1 cellular context compared by ENCODE assay signal in the genomic region with DNA sequence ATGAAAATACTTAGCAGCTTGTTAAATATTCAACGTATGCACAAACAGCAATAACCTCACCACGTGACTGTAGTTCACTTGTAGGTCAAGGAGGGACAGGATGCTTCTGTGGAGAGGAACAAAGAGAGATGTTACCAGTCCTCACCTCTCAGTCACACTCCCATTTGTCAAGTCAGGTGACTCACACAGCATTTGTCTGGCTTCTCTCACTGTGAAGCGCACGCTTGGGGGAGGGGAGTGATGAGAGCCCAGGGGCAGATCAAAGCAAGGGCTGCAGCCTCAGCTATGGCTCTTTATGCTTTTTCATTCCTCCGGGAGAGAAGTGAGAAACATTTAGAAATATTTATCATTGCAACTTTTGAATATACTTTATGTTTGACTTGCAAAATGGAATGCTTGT.
A peak's percentile ranks its signal among the peaks of the same experiment; 100 is the strongest.
TF ChIP-seq lines count a peak whose summit lies in the region.

No MANE protein-coding gene starts in this region.

TF ChIP-seq in HEK293, 187 proteins besides CTCF, POLR2A, EP300 and RAD21 (continued from another document):
- TF ChIP-seq, protein P1, sequence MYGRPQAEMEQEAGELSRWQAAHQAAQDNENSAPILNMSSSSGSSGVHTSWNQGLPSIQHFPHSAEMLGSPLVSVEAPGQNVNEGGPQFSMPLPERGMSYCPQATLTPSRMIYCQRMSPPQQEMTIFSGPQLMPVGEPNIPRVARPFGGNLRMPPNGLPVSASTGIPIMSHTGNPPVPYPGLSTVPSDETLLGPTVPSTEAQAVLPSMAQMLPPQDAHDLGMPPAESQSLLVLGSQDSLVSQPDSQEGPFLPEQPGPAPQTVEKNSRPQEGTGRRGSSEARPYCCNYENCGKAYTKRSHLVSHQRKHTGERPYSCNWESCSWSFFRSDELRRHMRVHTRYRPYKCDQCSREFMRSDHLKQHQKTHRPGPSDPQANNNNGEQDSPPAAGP (tag by site-specific recombination; IDR thresholded peaks at IDR 0.05) = peak; percentile 77
- no peak for TF ChIP-seq ZNF202 (tag by site-specific recombination; IDR thresholded peaks at IDR 0.05; ENCODE audit: borderline replicate concordance)
- no peak for TF ChIP-seq ZNF266 (tag by site-specific recombination; IDR thresholded peaks at IDR 0.05; ENCODE audit: low read depth)
- no peak for TF ChIP-seq ZNF654 (tag by site-specific recombination; IDR thresholded peaks at IDR 0.05; ENCODE audit: low read depth)
- TF ChIP-seq ZNF660 (tag by site-specific recombination; IDR thresholded peaks at IDR 0.05) = peak; percentile 46; the same call in 1 of the 2 replicates
- TF ChIP-seq, protein P2, sequence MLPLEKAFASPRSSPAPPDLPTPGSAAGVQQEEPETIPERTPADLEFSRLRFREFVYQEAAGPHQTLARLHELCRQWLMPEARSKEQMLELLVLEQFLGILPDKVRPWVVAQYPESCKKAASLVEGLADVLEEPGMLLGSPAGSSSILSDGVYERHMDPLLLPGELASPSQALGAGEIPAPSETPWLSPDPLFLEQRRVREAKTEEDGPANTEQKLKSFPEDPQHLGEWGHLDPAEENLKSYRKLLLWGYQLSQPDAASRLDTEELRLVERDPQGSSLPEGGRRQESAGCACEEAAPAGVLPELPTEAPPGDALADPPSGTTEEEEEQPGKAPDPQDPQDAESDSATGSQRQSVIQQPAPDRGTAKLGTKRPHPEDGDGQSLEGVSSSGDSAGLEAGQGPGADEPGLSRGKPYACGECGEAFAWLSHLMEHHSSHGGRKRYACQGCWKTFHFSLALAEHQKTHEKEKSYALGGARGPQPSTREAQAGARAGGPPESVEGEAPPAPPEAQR (tag by site-specific recombination; IDR thresholded peaks at IDR 0.05) = no peak
- TF ChIP-seq, protein P3, sequence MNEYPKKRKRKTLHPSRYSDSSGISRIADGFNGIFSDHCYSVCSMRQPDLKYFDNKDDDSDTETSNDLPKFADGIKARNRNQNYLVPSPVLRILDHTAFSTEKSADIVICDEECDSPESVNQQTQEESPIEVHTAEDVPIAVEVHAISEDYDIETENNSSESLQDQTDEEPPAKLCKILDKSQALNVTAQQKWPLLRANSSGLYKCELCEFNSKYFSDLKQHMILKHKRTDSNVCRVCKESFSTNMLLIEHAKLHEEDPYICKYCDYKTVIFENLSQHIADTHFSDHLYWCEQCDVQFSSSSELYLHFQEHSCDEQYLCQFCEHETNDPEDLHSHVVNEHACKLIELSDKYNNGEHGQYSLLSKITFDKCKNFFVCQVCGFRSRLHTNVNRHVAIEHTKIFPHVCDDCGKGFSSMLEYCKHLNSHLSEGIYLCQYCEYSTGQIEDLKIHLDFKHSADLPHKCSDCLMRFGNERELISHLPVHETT (tag by site-specific recombination; IDR thresholded peaks at IDR 0.05) = 0 out of 2 replicates have a peak, but pooled peaks have one; percentile 31
- TF ChIP-seq ZNF121 (tag by site-specific recombination; IDR thresholded peaks at IDR 0.05) = no peak
- TF ChIP-seq, protein P4, sequence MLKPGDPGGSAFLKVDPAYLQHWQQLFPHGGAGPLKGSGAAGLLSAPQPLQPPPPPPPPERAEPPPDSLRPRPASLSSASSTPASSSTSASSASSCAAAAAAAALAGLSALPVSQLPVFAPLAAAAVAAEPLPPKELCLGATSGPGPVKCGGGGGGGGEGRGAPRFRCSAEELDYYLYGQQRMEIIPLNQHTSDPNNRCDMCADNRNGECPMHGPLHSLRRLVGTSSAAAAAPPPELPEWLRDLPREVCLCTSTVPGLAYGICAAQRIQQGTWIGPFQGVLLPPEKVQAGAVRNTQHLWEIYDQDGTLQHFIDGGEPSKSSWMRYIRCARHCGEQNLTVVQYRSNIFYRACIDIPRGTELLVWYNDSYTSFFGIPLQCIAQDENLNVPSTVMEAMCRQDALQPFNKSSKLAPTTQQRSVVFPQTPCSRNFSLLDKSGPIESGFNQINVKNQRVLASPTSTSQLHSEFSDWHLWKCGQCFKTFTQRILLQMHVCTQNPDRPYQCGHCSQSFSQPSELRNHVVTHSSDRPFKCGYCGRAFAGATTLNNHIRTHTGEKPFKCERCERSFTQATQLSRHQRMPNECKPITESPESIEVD (tag by site-specific recombination; IDR thresholded peaks at IDR 0.05) = 0 out of 2 replicates have a peak, but pooled peaks have one; percentile 39
- TF ChIP-seq SETDB1 (IDR thresholded peaks at IDR 0.05; ENCODE audit: insufficient read length, low read length) = no peak
- no peak for TF ChIP-seq ZNF473 (tag by site-specific recombination; IDR thresholded peaks at IDR 0.05)
- TF ChIP-seq ZXDB (tag by site-specific recombination; IDR thresholded peaks at IDR 0.05) = peak; percentile 84
- peak; percentile 79 for TF ChIP-seq WT1 (tag by site-specific recombination; IDR thresholded peaks at IDR 0.05)
- no peak for TF ChIP-seq ZNF211 (tag by site-specific recombination; IDR thresholded peaks at IDR 0.05; ENCODE audit: low read depth)
- TF ChIP-seq ZNF155 (tag by site-specific recombination; IDR thresholded peaks at IDR 0.05) = no peak
- TF ChIP-seq ZNF423 (tag by site-specific recombination; IDR thresholded peaks at IDR 0.05) = no peak
- no peak for TF ChIP-seq ZFP69B (tag by site-specific recombination; IDR thresholded peaks at IDR 0.05)
- peak; percentile 81 for TF ChIP-seq ZNF366 (tag by site-specific recombination; conservative IDR thresholded peaks at IDR 0.05)
- peak; percentile 43; the same call in 1 of the 2 replicates for TF ChIP-seq KLF8 (tag by site-specific recombination; IDR thresholded peaks at IDR 0.05)
- peak; percentile 72 for TF ChIP-seq ZNF600 (tag by site-specific recombination; IDR thresholded peaks at IDR 0.05)
- TF ChIP-seq ZNF629 (tag by site-specific recombination; IDR thresholded peaks at IDR 0.05) = peak; percentile 45
- no peak for TF ChIP-seq ZNF626 (tag by site-specific recombination; IDR thresholded peaks at IDR 0.05)
- TF ChIP-seq ZNF561 (tag by site-specific recombination; IDR thresholded peaks at IDR 0.05; ENCODE audit: borderline replicate concordance) = peak; percentile 83
- peak; percentile 84 for TF ChIP-seq ZNF24 (tag by site-specific recombination; IDR thresholded peaks at IDR 0.05)
- TF ChIP-seq OSR2 (tag by site-specific recombination; IDR thresholded peaks at IDR 0.05) = peak; percentile 94
- TF ChIP-seq ZNF112 (tag by site-specific recombination; IDR thresholded peaks at IDR 0.05) = no peak
- peak; percentile 29; the same call in 1 of the 2 replicates for TF ChIP-seq SP3 (tag by site-specific recombination; IDR thresholded peaks at IDR 0.05)
- 0 out of 2 replicates have a peak, but pooled peaks have one; percentile 31 for TF ChIP-seq BCL11A (tag by site-specific recombination; IDR thresholded peaks at IDR 0.05; ENCODE audit: low read depth)
- peak; percentile 61 for TF ChIP-seq PRDM1 (tag by site-specific recombination; IDR thresholded peaks at IDR 0.05)
